In the genomic region with DNA sequence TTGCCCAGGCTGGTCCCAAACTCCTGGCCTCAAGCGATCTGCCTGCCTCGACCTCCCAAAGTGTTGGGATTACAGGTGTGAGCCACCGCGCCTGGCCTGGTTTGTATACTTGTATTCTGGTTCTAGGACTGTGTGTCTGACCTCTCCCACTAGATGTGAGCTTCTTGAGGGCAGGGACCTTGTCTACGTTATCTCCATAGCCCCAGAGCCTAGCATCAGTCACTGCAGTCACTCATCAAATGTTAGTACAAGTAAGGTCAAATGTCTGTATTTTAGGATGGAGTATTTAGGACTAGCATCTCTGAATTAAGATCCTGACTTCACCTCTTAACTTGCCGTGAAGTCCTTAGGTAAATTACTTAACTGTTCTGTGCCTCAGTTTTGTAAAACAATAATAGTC, we compare ENCODE assay signal across 11 cellular contexts. TPM values are rescaled to one million over a fixed set of nuclear protein-coding genes. Genes with fewer than 3 reads are reported as not detected.
DNase-seq lines count a peak whose midpoint lies in the region; ATAC-seq and TF ChIP-seq lines count a peak whose summit lies in the region.
"Had no signal": no experiment of that assay in that cellular context is flagged by ENCODE, and none has a peak within 500 bp of the region (broad histone marks: within the 10 kb centered on the region; RNA-seq: fewer than 3 reads in every experiment).

No MANE protein-coding gene starts in this region.

- H2AFZ ChIP-seq in smooth muscle cell (ENCODE audit: low read depth) = no peak overlapping the region

- no peak for TF ChIP-seq CTCF in CD4-positive, alpha-beta T cell (IDR thresholded peaks at IDR 0.05)
- TF ChIP-seq CTCF in GM12864 (IDR thresholded peaks at IDR 0.05; ENCODE audit: low read depth, low read length, missing control alignments) (no peak), neural crest cell (conservative IDR thresholded peaks at IDR 0.05) (no peak), smooth muscle cell (IDR thresholded peaks at IDR 0.05; ENCODE audit: borderline replicate concordance, insufficient read depth, poor library complexity, severe bottlenecking) (no peak)

- WGBS in smooth muscle cell (ENCODE audit: low lambda C conversion rate) = 96% methylated on average over 6 of the region's 6 CpGs

- no peak overlapping the region for H3K27ac ChIP-seq in CD4-positive, alpha-beta T cell (ENCODE audit: low read depth, low read length)
- H3K27ac ChIP-seq in smooth muscle cell (ENCODE audit: low read depth) = no peak overlapping the region

- intact Hi-C loops in CD4-positive, alpha-beta T cell (cut with DNase I, micrococcal nuclease) = loop anchor here (5.0 kb wide), 3 partner anchors 34 to 99 kb away; a partner anchor contains a TSS

- no peak overlapping the region for H3K4me2 ChIP-seq in smooth muscle cell

- H3K27ac Mint-ChIP-seq in CD4-positive, alpha-beta T cell = peak overlapping the region; percentile 80
- H3K27ac Mint-ChIP-seq in activated naive CD8-positive, alpha-beta T cell treated with anti-CD3 and anti-CD28 coated beads for 36 hours = peak overlapping the region; percentile 72
- no peak overlapping the region for H3K27ac Mint-ChIP-seq in neural crest cell (ENCODE audit: unreplicated experiment)

- ATAC-seq in CD4-positive, alpha-beta T cell (ENCODE audit: poor library complexity) = no peak

- H3K36me3 Mint-ChIP-seq in CD4-positive, alpha-beta T cell (ENCODE audit: low read depth) = peaks cover 35% of the 10 kb centered on the region
- H3K36me3 Mint-ChIP-seq in activated naive CD8-positive, alpha-beta T cell treated with anti-CD3 and anti-CD28 coated beads for 36 hours = peaks cover 54% of the 10 kb centered on the region
- H3K36me3 Mint-ChIP-seq in neural crest cell (ENCODE audit: low read depth) = no peaks in the 10 kb centered on the region

- DNase-seq in CD4-positive, alpha-beta T cell = no peak
- no peak for DNase-seq in GM12864 (ENCODE audit: low read depth)
- DNase-seq in activated naive CD8-positive, alpha-beta T cell treated with anti-CD3 and anti-CD28 coated beads for 36 hours = no peak
- DNase-seq in neural crest cell (ENCODE audit: low read depth, low spot score) = no peak
- DNase-seq in NCI-H524 (lab: John Stamatoyannopoulos, UW) = no peak
- DNase-seq in stimulated activated CD8-positive, alpha-beta memory T cell treated with anti-CD3 and anti-CD28 coated beads, Interleukin-4, amount 100 ng/mL, for 48 hours = no peak
- DNase-seq in DMS53 treated with DMSO at 0.1 percent for 48 hours (lab: John Stamatoyannopoulos, UW; ENCODE audit: unreplicated experiment) = no peak
- DNase-seq in smooth muscle cell (lab: John Stamatoyannopoulos, UW; ENCODE audit: unreplicated experiment) = no peak
- DNase-seq: activated CD8-positive, alpha-beta memory T cell treated with anti-CD3 and anti-CD28 coated beads, Interleukin-2, amount 50 U/mL, for 48 hours; H7; NCI-H2081 treated with DMSO at 0.1 percent for 48 hours had no signal

- H3F3A ChIP-seq in smooth muscle cell (ENCODE audit: low read depth) = no peaks in the 10 kb centered on the region

- H3K4me1 Mint-ChIP-seq in CD4-positive, alpha-beta T cell (ENCODE audit: low read depth) = peaks cover 50% of the 10 kb centered on the region
- H3K4me1 Mint-ChIP-seq in activated naive CD8-positive, alpha-beta T cell treated with anti-CD3 and anti-CD28 coated beads for 36 hours = peaks cover 49% of the 10 kb centered on the region
- H3K4me1 Mint-ChIP-seq in neural crest cell = no peaks in the 10 kb centered on the region

- H3K4me3 ChIP-seq in GM12864 (ENCODE audit: low read depth, low read length) (peak overlapping the region; percentile 49), smooth muscle cell (no peak overlapping the region)

- no peaks in the 10 kb centered on the region for H3K79me2 ChIP-seq in smooth muscle cell (ENCODE audit: low read depth)

- POLR2A ChIA-PET in CD4-positive, alpha-beta T cell (lab: Charles Lee) = interaction anchor here (1.0 to 3.0 kb wide), 5 partner anchors 15 to 67 kb away, joined by 3 to 16 read pairs (median 5); a partner anchor contains a TSS

- H3K9ac ChIP-seq in smooth muscle cell (ENCODE audit: low read depth) = no peak overlapping the region

- CTCF ChIA-PET in CD4-positive, alpha-beta T cell (lab: Charles Lee) = interaction anchor here (0.7 to 1.3 kb wide), 3 partner anchors 10 to 1959 kb away, joined by 3 to 4 read pairs (median 3); no protein-coding TSS in a partner anchor

- H3K27me3 ChIP-seq in CD4-positive, alpha-beta T cell (ENCODE audit: control insufficient read depth, insufficient read depth, low read length) = no peaks in the 10 kb centered on the region
- H3K27me3 ChIP-seq in smooth muscle cell (ENCODE audit: low read depth) = no peaks in the 10 kb centered on the region

- no peaks in the 10 kb centered on the region for H3K4me1 ChIP-seq in smooth muscle cell (ENCODE audit: low read depth)

- no peaks in the 10 kb centered on the region for H3K9me3 ChIP-seq in CD4-positive, alpha-beta T cell (ENCODE audit: control insufficient read depth, low read length)
- no peaks in the 10 kb centered on the region for H3K9me3 ChIP-seq in smooth muscle cell (replicated peaks; ENCODE audit: low read depth)

- no peaks in the 10 kb centered on the region for H4K20me1 ChIP-seq in smooth muscle cell (ENCODE audit: low read depth)

- peak overlapping the region; percentile 95 for H3K4me3 Mint-ChIP-seq in CD4-positive, alpha-beta T cell
- H3K4me3 Mint-ChIP-seq in activated naive CD8-positive, alpha-beta T cell treated with anti-CD3 and anti-CD28 coated beads for 36 hours = peak overlapping the region; percentile 99
- H3K4me3 Mint-ChIP-seq in neural crest cell = peak overlapping the region; percentile 9

- H3K9me3 Mint-ChIP-seq in CD4-positive, alpha-beta T cell = no peaks in the 10 kb centered on the region
- no peaks in the 10 kb centered on the region for H3K9me3 Mint-ChIP-seq in activated naive CD8-positive, alpha-beta T cell treated with anti-CD3 and anti-CD28 coated beads for 36 hours
- no peaks in the 10 kb centered on the region for H3K9me3 Mint-ChIP-seq in neural crest cell

- H3K36me3 ChIP-seq in smooth muscle cell (ENCODE audit: low read depth) = no peaks in the 10 kb centered on the region

- no peaks in the 10 kb centered on the region for H3K27me3 Mint-ChIP-seq in CD4-positive, alpha-beta T cell
- no peaks in the 10 kb centered on the region for H3K27me3 Mint-ChIP-seq in activated naive CD8-positive, alpha-beta T cell treated with anti-CD3 and anti-CD28 coated beads for 36 hours
- H3K27me3 Mint-ChIP-seq in neural crest cell (ENCODE audit: low read depth) = peaks cover 5% of the 10 kb centered on the region

RNA-seq across cellular contexts. Expression of a gene that starts 2.9 kb away (rescaled TPM):
- 1 to 10 TPM; 4.9 to 5.5 TPM for total RNA-seq in CD4-positive, alpha-beta T cell
- total RNA-seq in activated naive CD8-positive, alpha-beta T cell treated with anti-CD3 and anti-CD28 coated beads for 36 hours = 10 to 100 TPM; 18.2 to 18.5 TPM
- total RNA-seq in neural crest cell (1.6 and 1.9 TPM in 2 replicates), smooth muscle cell (0.31 and 0.85 TPM in 2 replicates)
- polyA plus RNA-seq in smooth muscle cell = 2.2 TPM in 2 replicates

RNA-seq across cellular contexts. Expression of a gene that starts 24.3 kb away (rescaled TPM):
- total RNA-seq in CD4-positive, alpha-beta T cell = 10 to 100 TPM; 26.2 to 28.6 TPM
- total RNA-seq in activated naive CD8-positive, alpha-beta T cell treated with anti-CD3 and anti-CD28 coated beads for 36 hours = 10 to 100 TPM; 20.8 to 22.0 TPM
- total RNA-seq in neural crest cell = 21.3 and 25.1 TPM in 2 replicates
- 3.8 and 9.9 TPM in 2 replicates for total RNA-seq in smooth muscle cell
- polyA plus RNA-seq in smooth muscle cell = 21.7 TPM in 2 replicates

RNA-seq across cellular contexts. Expression of a gene that starts 49.7 kb away (rescaled TPM):
- total RNA-seq in CD4-positive, alpha-beta T cell = 10 to 100 TPM; 28.3 to 30.9 TPM
- 10 to 100 TPM; 41.2 to 42.6 TPM for total RNA-seq in activated naive CD8-positive, alpha-beta T cell treated with anti-CD3 and anti-CD28 coated beads for 36 hours
- total RNA-seq in neural crest cell (55.1 and 57.5 TPM in 2 replicates), smooth muscle cell (19.9 and 23.8 TPM in 2 replicates)
- 15.4 and 17.9 TPM in 2 replicates for polyA plus RNA-seq in smooth muscle cell

Comparison
In these comparisons a context has a peak if more than half of its experiments do, and no peak if none do; other contexts are left out.
1. H3K4me3 Mint-ChIP-seq: peak in every context shown above with its lines; median percentile 99 in activated naive CD8-positive, alpha-beta T cell treated with anti-CD3 and anti-CD28 coated beads for 36 hours; 95 in CD4-positive, alpha-beta T cell; 9 in neural crest cell.